Comparison of ENCODE assay signal across 1 cellular context in the genomic region with DNA sequence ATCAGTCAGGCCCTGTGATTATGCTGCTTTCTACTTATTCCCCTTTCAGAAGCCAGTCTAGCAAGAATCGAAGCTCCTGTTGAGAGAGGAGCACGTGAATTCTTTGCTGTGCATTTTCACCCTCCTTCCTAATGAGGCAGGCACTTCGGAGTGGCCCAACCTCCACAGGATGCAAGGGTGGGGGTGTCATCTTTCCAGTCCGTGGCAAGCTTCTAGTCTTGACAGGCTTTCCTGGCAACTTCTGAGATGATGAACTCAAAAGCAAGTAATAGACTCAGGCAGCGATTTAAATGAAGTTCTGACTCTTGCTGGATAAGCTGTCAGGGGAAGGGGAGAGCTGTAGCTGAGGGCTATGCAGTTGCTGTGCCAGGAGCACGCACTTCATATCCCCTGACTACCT.
TF ChIP-seq lines count a peak whose summit lies in the region.

No MANE protein-coding gene starts in this region.

TF ChIP-seq in HepG2, 621 proteins besides CTCF, POLR2A, EP300 and RAD21:
- no peak for TF ChIP-seq ZNF468 (CRISPR knock-in tag; IDR thresholded peaks at IDR 0.05)
